ENCODE assay signal across 8 cellular contexts in the genomic region with DNA sequence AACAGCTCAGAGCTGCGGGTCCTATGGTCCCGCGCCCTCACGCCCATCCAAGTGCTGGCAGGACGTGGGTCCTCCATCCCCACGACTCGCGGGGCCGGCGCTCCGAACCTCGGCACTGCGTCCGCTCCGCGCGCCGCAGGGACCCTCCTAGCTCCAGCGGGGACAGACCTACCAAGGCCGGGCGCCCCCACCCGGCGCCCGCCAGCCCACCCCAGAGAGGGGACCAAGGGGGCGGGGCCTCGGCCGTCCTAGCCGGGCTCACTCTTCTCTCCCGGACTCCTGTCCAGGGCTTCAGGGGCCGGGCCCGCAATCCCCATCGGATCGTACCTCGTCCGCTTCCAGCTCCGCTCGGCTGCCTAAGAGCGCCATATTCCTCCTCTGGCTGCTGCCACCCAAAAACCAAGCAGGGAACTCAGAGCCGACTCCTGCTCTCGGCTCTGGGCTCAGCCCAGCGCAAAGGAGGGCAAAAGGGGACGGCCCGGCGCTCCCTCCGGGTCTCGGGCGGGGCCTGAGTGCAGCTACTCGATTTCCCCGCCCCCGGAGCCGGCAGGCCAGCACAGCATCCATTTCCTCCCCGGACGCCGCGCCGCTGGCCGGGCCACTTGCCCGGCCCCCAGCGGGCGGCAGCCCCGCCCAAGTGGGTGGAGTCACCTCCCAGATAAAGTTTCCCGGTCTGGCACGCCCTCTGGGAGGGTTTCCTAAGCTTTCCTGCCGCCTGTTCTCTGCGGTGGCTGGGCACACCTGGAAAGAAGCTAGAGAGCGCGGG. TPM values are rescaled to one million over a fixed set of nuclear protein-coding genes. Genes with fewer than 3 reads are reported as not detected.
DNase-seq lines count a peak whose midpoint lies in the region; ATAC-seq, FAIRE-seq and TF ChIP-seq lines count a peak whose summit lies in the region.

A gene (minus strand): TSS at position 460 of the 766 bp plus-strand sequence. CDS start 91 bp downstream, at position 369.

- H3K4me2 ChIP-seq in OCI-LY1 (ENCODE audit: low read length) = peak within 1 kb of the TSS; percentile 83

- H3K36me3 Mint-ChIP-seq in Calu3 (ENCODE audit: insufficient read depth, unreplicated experiment) = peaks cover 23% of the 10 kb centered on the region
- peaks cover 20% of the 10 kb centered on the region for H3K36me3 Mint-ChIP-seq in activated T-cell treated with anti-CD3 and anti-CD28 coated beads, Interleukin-2, amount 50 U/mL, for 24 hours (ENCODE audit: low read depth)

- intact Hi-C loops in Calu3 (cut with micrococcal nuclease; ENCODE audit: unreplicated experiment) (loop anchor here (5.0 kb wide), 1 partner anchor 110 kb away; no protein-coding TSS in a partner anchor), esophagus muscularis mucosa (cut with DNase I) (loop anchor here (5.0 kb wide), 1 partner anchor 95 kb away; no protein-coding TSS in a partner anchor)

- no peaks in the 10 kb centered on the region for H3F3A ChIP-seq in OCI-LY1 (ENCODE audit: insufficient read depth, low read length)

- no peaks in the 10 kb centered on the region for H3K27me3 Mint-ChIP-seq in Calu3 (ENCODE audit: unreplicated experiment)
- H3K27me3 Mint-ChIP-seq in activated T-cell treated with anti-CD3 and anti-CD28 coated beads, Interleukin-2, amount 50 U/mL, for 24 hours = no peaks in the 10 kb centered on the region

- 0% methylated on average over 4 of the region's 67 CpGs for WGBS in esophagus muscularis mucosa

- H3K27me3 ChIP-seq in OCI-LY1 (ENCODE audit: insufficient read depth, low read length) = no peaks in the 10 kb centered on the region
- H3K27me3 ChIP-seq in esophagus muscularis mucosa = no peaks in the 10 kb centered on the region
- no peaks in the 10 kb centered on the region for H3K27me3 ChIP-seq in muscle layer of colon (ENCODE audit: control insufficient read depth in 1 of 2, insufficient read depth in 2 of 2, low read length in 2 of 2)

- H3K9me3 ChIP-seq in OCI-LY1 (ENCODE audit: low read length) (no peaks in the 10 kb centered on the region), esophagus muscularis mucosa (no peaks in the 10 kb centered on the region), muscle layer of colon (ENCODE audit: low read length) (no peaks in the 10 kb centered on the region)

- H3K9me2 ChIP-seq in OCI-LY1 (ENCODE audit: low read depth, low read length) = no peaks in the 10 kb centered on the region

- H3K4me1 ChIP-seq in OCI-LY1 (ENCODE audit: insufficient read depth, low read length, severe bottlenecking) (peaks cover 9% of the 10 kb centered on the region), esophagus muscularis mucosa (peaks cover 4 to 26% (median 17%) of the 10 kb centered on the region in 4 donors), muscle layer of colon (ENCODE audit: insufficient read depth, low read length) (peaks cover 8% of the 10 kb centered on the region)

- no peak for FAIRE-seq in HTR-8/SVneo (lab: Jason Lieb, UNC)

- ATAC-seq in GM21390 (IDR thresholded peaks at IDR 0.05; ENCODE audit: unreplicated experiment) = peak; percentile 96

- peak; percentile 94 for DNase-seq in Calu3
- DNase-seq in HTR-8/SVneo (ENCODE audit: insufficient read length, low spot score) = peak; percentile 78
- DNase-seq in activated T-cell treated with anti-CD3 and anti-CD28 coated beads, Interleukin-2, amount 50 U/mL, for 24 hours = peak; percentile 86
- DNase-seq in esophagus muscularis mucosa (ENCODE audit: extremely low spot score) = peak; percentile 96
- DNase-seq in stimulated activated CD8-positive, alpha-beta memory T cell treated with anti-CD3 and anti-CD28 coated beads, Interleukin-7, amount 100 ng/mL, for 1 hour (ENCODE audit: low read depth in 2 of 2) = peak; percentile 56 to 59

- H3K27ac ChIP-seq in OCI-LY1 (ENCODE audit: low read depth, low read length, poor library complexity, severe bottlenecking) (no peak within 1 kb of the TSS), esophagus muscularis mucosa (replicated peaks in 1 of 4) (peak within 1 kb of the TSS; percentile 89 to 95 (median 94)), muscle layer of colon (ENCODE audit: low read depth, low read length) (peak within 1 kb of the TSS; percentile 92)

- no peaks in the 10 kb centered on the region for H3K4me1 Mint-ChIP-seq in Calu3 (ENCODE audit: low read depth, unreplicated experiment)
- peaks cover 61% of the 10 kb centered on the region for H3K4me1 Mint-ChIP-seq in activated T-cell treated with anti-CD3 and anti-CD28 coated beads, Interleukin-2, amount 50 U/mL, for 24 hours (ENCODE audit: low read depth)

- H4K20me1 ChIP-seq in OCI-LY1 (ENCODE audit: insufficient read depth, low read length) = no peaks in the 10 kb centered on the region

- no TSS peak for BruUV-seq in Calu3 (replicated peaks; lab: Mats Ljungman, UMichigan)

- peak within 1 kb of the TSS; percentile 90 for H3K4me3 Mint-ChIP-seq in Calu3 (ENCODE audit: low read depth, unreplicated experiment)
- H3K4me3 Mint-ChIP-seq in activated T-cell treated with anti-CD3 and anti-CD28 coated beads, Interleukin-2, amount 50 U/mL, for 24 hours = peak within 1 kb of the TSS; percentile 99

- no peaks in the 10 kb centered on the region for H3K36me3 ChIP-seq in OCI-LY1 (ENCODE audit: insufficient read depth, low read length)
- no peaks in the 10 kb centered on the region for H3K36me3 ChIP-seq in esophagus muscularis mucosa
- no peaks in the 10 kb centered on the region for H3K36me3 ChIP-seq in muscle layer of colon (ENCODE audit: insufficient read depth, low read length)

- peak within 1 kb of the TSS; percentile 16 for H2AFZ ChIP-seq in OCI-LY1 (ENCODE audit: low read length)

- H3K4me3 ChIP-seq in OCI-LY1 (ENCODE audit: low read depth, low read length, poor library complexity, severe bottlenecking) (peak within 1 kb of the TSS; percentile 71), esophagus muscularis mucosa (peak within 1 kb of the TSS; percentile 87 to 98 (median 94)), muscle layer of colon (ENCODE audit: low read depth in 1 of 2, low read length in 2 of 2) (peak within 1 kb of the TSS; percentile 87 to 96)

- no peaks in the 10 kb centered on the region for H3K9me3 Mint-ChIP-seq in Calu3 (ENCODE audit: low read depth, unreplicated experiment)
- H3K9me3 Mint-ChIP-seq in activated T-cell treated with anti-CD3 and anti-CD28 coated beads, Interleukin-2, amount 50 U/mL, for 24 hours = no peaks in the 10 kb centered on the region

- TF ChIP-seq POLR2A in esophagus muscularis mucosa (IDR thresholded peaks at IDR 0.05; ENCODE audit: low read depth) = peak; percentile 47

- no peaks in the 10 kb centered on the region for H3K79me2 ChIP-seq in OCI-LY1 (ENCODE audit: insufficient read depth, low read length)

- H3K9ac ChIP-seq in OCI-LY1 (ENCODE audit: low read length) = peak within 1 kb of the TSS; percentile 57
- peak within 1 kb of the TSS; percentile 74 for H3K9ac ChIP-seq in muscle layer of colon (ENCODE audit: low read length)

- H3K27ac Mint-ChIP-seq in Calu3 (ENCODE audit: unreplicated experiment) = peak within 1 kb of the TSS; percentile 71
- peak within 1 kb of the TSS; percentile 97 for H3K27ac Mint-ChIP-seq in activated T-cell treated with anti-CD3 and anti-CD28 coated beads, Interleukin-2, amount 50 U/mL, for 24 hours

- TF ChIP-seq EP300 in esophagus muscularis mucosa (IDR thresholded peaks at IDR 0.05) = no peak

- CTCF ChIA-PET in Calu3 (lab: Charles Lee) = interaction anchor here (0.6 to 1.0 kb wide), 2 partner anchors 19 to 31 kb away, joined by 3 to 4 read pairs; no protein-coding TSS in a partner anchor

- TF ChIP-seq CTCF in Calu3 (IDR thresholded peaks at IDR 0.05; ENCODE audit: unreplicated experiment) (no peak), OCI-LY1 (IDR thresholded peaks at IDR 0.05; ENCODE audit: low read length) (no peak), esophagus muscularis mucosa (IDR thresholded peaks at IDR 0.05) (peak; percentile 9 to 46 (median 32))

RNA-seq across cellular contexts. Expression of the gene that starts here (rescaled TPM):
- total RNA-seq in Calu3 (2022) (6.0 and 7.5 TPM in 2 replicates), esophagus muscularis mucosa (10 to 100 TPM in 2 of 4 donors, 1 to 10 TPM in 2; 8.3 to 13.4 (median 10.9) TPM)

Comparison
In these comparisons a context has a peak if more than half of its experiments do, and no peak if none do; other contexts are left out.
1. CTCF ChIP-seq: peak in esophagus muscularis mucosa (3 of 3); none in Calu3 (single experiment) and OCI-LY1 (single experiment).
2. Peak in every context shown above with its lines, with median percentiles within 50 percentile points of each other: DNase-seq and H3K4me3 ChIP-seq.